ENCODE assay signal across 28 cellular contexts in genomic region chr15:92037446-92037845, GRCh38.
"Had no signal": no experiment of that assay in that cellular context is flagged by ENCODE, and none has a peak within 500 bp of the region (broad histone marks: within the 10 kb centered on the region; RNA-seq: fewer than 3 reads in every experiment).

No MANE protein-coding gene starts in this region.

- H3K4me1 ChIP-seq: parathyroid adenoma had no signal

- H3K27me3 Mint-ChIP-seq: naive thymus-derived CD8-positive, alpha-beta T cell; stimulated activated naive CD8-positive, alpha-beta T cell treated with anti-CD3 and anti-CD28 coated beads, Interleukin-15, Interleukin-2, amounts not matched to agents 100 ng/mL and 50 ng/mL, for 24 hours had no signal

- H3K27me3 ChIP-seq: heart right ventricle, left lung, neural progenitor cell, neutrophil, suprapubic skin, tibial artery, upper lobe of right lung had no signal

- DNase-seq: heart right ventricle; kidney glomerular epithelial cell; left colon; left lung; lower lobe of right lung; mammary epithelial cell; mesenchymal stem cell; naive thymus-derived CD8-positive, alpha-beta T cell; nephron progenitor cell; occipital lobe; right cardiac atrium; stimulated activated CD4-positive, alpha-beta T cell treated with anti-CD3 and anti-CD28 coated beads, Interleukin-12 subunit alpha, Interleukin-12 subunit beta, amount 100 ng/mL, for 4 hours; stimulated activated CD4-positive, alpha-beta T cell treated with anti-CD3 and anti-CD28 coated beads, Interleukin-15, amount 100 ng/mL, for 24 hours; stimulated activated CD4-positive, alpha-beta T cell treated with anti-CD3 and anti-CD28 coated beads, Interleukin-2, amount 100 ng/mL, for 24 hours; stimulated activated CD4-positive, alpha-beta T cell treated with anti-CD3 and anti-CD28 coated beads, Interleukin-4, amount 100 ng/mL, for 24 hours; stimulated activated naive CD4-positive, alpha-beta T cell; tibial artery; upper lobe of right lung had no signal

- H3K9me3 ChIP-seq: lower lobe of right lung, neutrophil, suprapubic skin, thoracic aorta, tibial artery, upper lobe of right lung had no signal

- H3K4me3 ChIP-seq: heart right ventricle, hepatocyte, left lung, lower lobe of right lung, neural progenitor cell, skin epidermis, suprapubic skin, thoracic aorta, tibial artery, upper lobe of right lung had no signal

- H3K36me3 Mint-ChIP-seq: neural progenitor cell; stimulated activated effector memory CD8-positive, alpha-beta T cell treated with anti-CD3 and anti-CD28 coated beads, Interleukin-12 subunit alpha, Interleukin-12 subunit beta, amount 100 ng/mL, for 72 hours had no signal

- H3K9me3 Mint-ChIP-seq: stimulated activated effector memory CD8-positive, alpha-beta T cell treated with anti-CD3 and anti-CD28 coated beads, Interleukin-12 subunit alpha, Interleukin-12 subunit beta, amount 100 ng/mL, for 72 hours had no signal

- H3K4me3 Mint-ChIP-seq: naive thymus-derived CD8-positive, alpha-beta T cell; nephron progenitor cell; neural progenitor cell; stimulated activated effector memory CD8-positive, alpha-beta T cell treated with anti-CD3 and anti-CD28 coated beads, Interleukin-12 subunit alpha, Interleukin-12 subunit beta, amount 100 ng/mL, for 72 hours; stimulated activated naive CD8-positive, alpha-beta T cell treated with anti-CD3 and anti-CD28 coated beads, Interleukin-15, Interleukin-2, amounts not matched to agents 100 ng/mL and 50 ng/mL, for 24 hours had no signal

- ATAC-seq: heart right ventricle; left colon; left lung; lower lobe of right lung; naive thymus-derived CD8-positive, alpha-beta T cell; right cardiac atrium; sciatic nerve; stimulated activated effector memory CD8-positive, alpha-beta T cell treated with anti-CD3 and anti-CD28 coated beads, Interleukin-12 subunit alpha, Interleukin-12 subunit beta, amount 100 ng/mL, for 72 hours; upper lobe of right lung had no signal

- H3K9ac ChIP-seq: neural progenitor cell, parathyroid adenoma had no signal

- H3K27ac Mint-ChIP-seq: naive thymus-derived CD8-positive, alpha-beta T cell; nephron progenitor cell; neural progenitor cell; stimulated activated effector memory CD8-positive, alpha-beta T cell treated with anti-CD3 and anti-CD28 coated beads, Interleukin-12 subunit alpha, Interleukin-12 subunit beta, amount 100 ng/mL, for 72 hours; stimulated activated naive CD8-positive, alpha-beta T cell treated with anti-CD3 and anti-CD28 coated beads, Interleukin-15, Interleukin-2, amounts not matched to agents 100 ng/mL and 50 ng/mL, for 24 hours had no signal

- H3K36me3 ChIP-seq: heart right ventricle, left lung, lower lobe of right lung, neural progenitor cell, neutrophil, suprapubic skin, thoracic aorta, tibial artery, upper lobe of right lung had no signal
